17 cellular contexts compared by ENCODE assay signal in the genomic region with DNA sequence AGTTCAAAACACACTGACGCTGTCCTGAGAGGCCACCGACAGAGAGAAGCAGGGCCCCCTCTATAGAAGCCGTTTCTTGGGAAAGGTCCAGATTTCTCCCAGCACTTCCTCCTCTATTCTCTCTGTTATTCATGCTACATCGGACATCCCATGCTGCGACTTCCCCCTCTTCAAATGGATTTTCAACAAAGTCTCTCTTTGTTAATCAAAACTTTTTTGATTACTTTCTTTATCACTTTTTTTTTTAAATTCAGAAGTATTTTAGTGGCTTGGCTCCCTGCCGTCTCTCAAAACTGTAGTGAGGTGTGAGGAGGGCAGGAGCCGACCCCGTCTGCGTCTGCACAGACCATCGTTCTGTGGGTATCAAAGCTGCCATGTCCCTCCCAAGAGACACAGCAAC.
DNase-seq lines count a peak whose midpoint lies in the region; ATAC-seq and TF ChIP-seq lines count a peak whose summit lies in the region.
"Had no signal": no experiment of that assay in that cellular context is flagged by ENCODE, and none has a peak within 500 bp of the region (broad histone marks: within the 10 kb centered on the region; RNA-seq: fewer than 3 reads in every experiment).

No MANE protein-coding gene starts in this region.

- no peak overlapping the region for H3K4me3 ChIP-seq in CD8-positive, alpha-beta T cell (ENCODE audit: low read depth, low read length)
- H3K4me3 ChIP-seq in skin epidermis, result no peak overlapping the region
- H3K4me3 ChIP-seq: hepatocyte, testis had no signal

- H3K36me3 ChIP-seq in CD8-positive, alpha-beta T cell (ENCODE audit: insufficient read depth, low read length), result no peaks in the 10 kb centered on the region

- TF ChIP-seq CTCF in CD8-positive, alpha-beta T cell (IDR thresholded peaks at IDR 0.05), result no peak

- H3K27ac ChIP-seq in CD8-positive, alpha-beta T cell (ENCODE audit: low read depth, low read length), result no peak overlapping the region
- peak overlapping the region in 20 of 21 experiments; percentile 60 to 97 (median 90) for H3K27ac ChIP-seq in skin epidermis

- DNase-seq in CD8-positive, alpha-beta T cell, result no peak
- peak; percentile 29 for DNase-seq in inferior parietal cortex (ENCODE audit: extremely low spot score)
- DNase-seq in UCSD-AML1 (lab: John Stamatoyannopoulos, UW; ENCODE audit: unreplicated experiment), result no peak
- no peak for DNase-seq in posterior vena cava (ENCODE audit: low spot score)
- DNase-seq in amygdala (lab: John Stamatoyannopoulos, UW), result no peak
- DNase-seq: activated effector memory CD4-positive, alpha-beta T cell treated with Interleukin-2 at 50 U/mL for 16 hours; DMS153; effector CD4-positive, alpha-beta T cell; NCI-H510A treated with DMSO at 0.1 percent for 48 hours; nephron progenitor cell; SIG-M5; stimulated activated CD4-positive, alpha-beta T cell treated with anti-CD3 and anti-CD28 coated beads, Interleukin-4, amount 100 ng/mL, for 1 hour; testis had no signal

- no peaks in the 10 kb centered on the region for H3K36me3 Mint-ChIP-seq in CD8-positive, alpha-beta T cell
- H3K36me3 Mint-ChIP-seq in activated T-helper 17 cell treated with anti-CD3 and anti-CD28 coated beads, Interleukin-2, amount 50 U/mL, for 72 hours (ENCODE audit: low read depth), result no peaks in the 10 kb centered on the region

- H3K4me3 Mint-ChIP-seq in CD8-positive, alpha-beta T cell, result peak overlapping the region; percentile 80
- H3K4me3 Mint-ChIP-seq in activated T-helper 17 cell treated with anti-CD3 and anti-CD28 coated beads, Interleukin-2, amount 50 U/mL, for 72 hours, result peak overlapping the region; percentile 74
- H3K4me3 Mint-ChIP-seq: nephron progenitor cell had no signal

- H3K9me3 ChIP-seq in CD8-positive, alpha-beta T cell (ENCODE audit: low read length), result no peaks in the 10 kb centered on the region
- H3K9me3 ChIP-seq: testis had no signal

- H3K4me1 ChIP-seq in CD8-positive, alpha-beta T cell (ENCODE audit: insufficient read depth, low read length), result peaks cover 10% of the 10 kb centered on the region

- peaks cover 26% of the 10 kb centered on the region for H3K4me1 Mint-ChIP-seq in CD8-positive, alpha-beta T cell (ENCODE audit: low read depth)
- peaks cover 40% of the 10 kb centered on the region for H3K4me1 Mint-ChIP-seq in activated T-helper 17 cell treated with anti-CD3 and anti-CD28 coated beads, Interleukin-2, amount 50 U/mL, for 72 hours

- peaks cover 10% of the 10 kb centered on the region for H3K27me3 Mint-ChIP-seq in CD8-positive, alpha-beta T cell (ENCODE audit: low read depth)
- no peaks in the 10 kb centered on the region for H3K27me3 Mint-ChIP-seq in activated T-helper 17 cell treated with anti-CD3 and anti-CD28 coated beads, Interleukin-2, amount 50 U/mL, for 72 hours

- CTCF ChIA-PET in CD8-positive, alpha-beta T cell (lab: Charles Lee), result no interaction called here

- intact Hi-C loops in CD8-positive, alpha-beta T cell (cut with DNase I, micrococcal nuclease), result no loop called here
- intact Hi-C loops in posterior vena cava (cut with DNase I), result loop anchor here (5.0 to 10.0 kb wide), 2 partner anchors 227 to 1071 kb away; no protein-coding TSS in a partner anchor

- POLR2A ChIA-PET in CD8-positive, alpha-beta T cell (lab: Charles Lee), result no interaction called here

- H3K9me3 Mint-ChIP-seq in CD8-positive, alpha-beta T cell, result no peaks in the 10 kb centered on the region
- H3K9me3 Mint-ChIP-seq in activated T-helper 17 cell treated with anti-CD3 and anti-CD28 coated beads, Interleukin-2, amount 50 U/mL, for 72 hours, result no peaks in the 10 kb centered on the region

- peaks cover 3% of the 10 kb centered on the region for H3K27me3 ChIP-seq in CD8-positive, alpha-beta T cell (ENCODE audit: insufficient read depth, low read length)
- H3K27me3 ChIP-seq: hepatocyte, testis had no signal

- ATAC-seq in CD8-positive, alpha-beta T cell, result no peak
- no peak for ATAC-seq in activated T-helper 17 cell treated with anti-CD3 and anti-CD28 coated beads, Interleukin-2, amount 50 U/mL, for 72 hours (replicated peaks)
- ATAC-seq in GM19397 (IDR thresholded peaks at IDR 0.05; ENCODE audit: unreplicated experiment), result no peak

- H3K27ac Mint-ChIP-seq in CD8-positive, alpha-beta T cell, result no peak overlapping the region
- peak overlapping the region; percentile 55 for H3K27ac Mint-ChIP-seq in activated T-helper 17 cell treated with anti-CD3 and anti-CD28 coated beads, Interleukin-2, amount 50 U/mL, for 72 hours
- H3K27ac Mint-ChIP-seq: nephron progenitor cell had no signal

Comparison
In these comparisons a context has a peak if more than half of its experiments do, and no peak if none do; other contexts are left out.
1. intact Hi-C loops: an anchor here in posterior vena cava (5.0 to 10.0 kb wide); none called in CD8-positive, alpha-beta T cell.